ENCODE assay signal across 29 cellular contexts in genomic region chr13:30763786-30764440, GRCh38. TPM values are rescaled to one million over a fixed set of nuclear protein-coding genes. Genes with fewer than 3 reads are reported as not detected.
A peak's percentile ranks its signal among the peaks of the same experiment; 100 is the strongest.
DNase-seq lines count a peak whose midpoint lies in the region; ATAC-seq and TF ChIP-seq lines count a peak whose summit lies in the region.
"Had no signal": no experiment of that assay in that cellular context is flagged by ENCODE, and none has a peak within 500 bp of the region (broad histone marks: within the 10 kb centered on the region; RNA-seq: fewer than 3 reads in every experiment).

No MANE protein-coding gene starts in this region.

- H3K4me3 ChIP-seq in astrocyte of the spinal cord (ENCODE audit: low read depth, low read length) = no peak overlapping the region
- H3K4me3 ChIP-seq in fibroblast of mammary gland (ENCODE audit: control insufficient read depth, low read depth, low read length) = no peak overlapping the region
- H3K4me3 ChIP-seq: esophagus squamous epithelium, lung, SJCRH30, stomach, transverse colon had no signal

- ATAC-seq in GM18909 (IDR thresholded peaks at IDR 0.05; ENCODE audit: poor library complexity, unreplicated experiment) = no peak
- ATAC-seq: activated CD8-positive, alpha-beta memory T cell treated with anti-CD3 and anti-CD28 coated beads, Interleukin-2, amount 10 ng/mL, durations not matched to agents 7 days and 5 days; activated T-cell treated with anti-CD3 and anti-CD28 coated beads, Interleukin-2, amount 50 U/mL, for 72 hours; HCT116; T-cell had no signal

- no peak for TF ChIP-seq CTCF in astrocyte of the spinal cord (IDR thresholded peaks at IDR 0.05; ENCODE audit: low read depth, low read length)
- no peak for TF ChIP-seq CTCF in fibroblast of mammary gland (conservative IDR thresholded peaks at IDR 0.05; ENCODE audit: control insufficient read depth, insufficient read depth, low read depth, low read length)

- DNase-seq in A172 (ENCODE audit: low spot score) (peak; percentile 18), HCEC 1CT (peak; percentile 54), astrocyte of the spinal cord (ENCODE audit: low read depth, low spot score) (peak; percentile 20), fibroblast of mammary gland (ENCODE audit: low read depth) (peak; percentile 34), midbrain (lab: John Stamatoyannopoulos, UW) (no peak), HEK293T (ENCODE audit: extremely low spot score) (no peak), NAMALWA (ENCODE audit: low spot score) (no peak)
- DNase-seq: activated CD4-positive, CD25-positive, alpha-beta regulatory T cell; activated CD8-positive, alpha-beta memory T cell treated with anti-CD3 and anti-CD28 coated beads, Interleukin-2, amount 10 ng/mL, durations not matched to agents 7 days and 5 days; activated naive CD4-positive, alpha-beta T cell treated with anti-CD3 and anti-CD28 coated beads for 36 hours; activated T-cell treated with anti-CD3 and anti-CD28 coated beads, Interleukin-2, amount 50 U/mL, for 72 hours; amniotic stem cell; cortex of kidney; endodermal cell; esophagus squamous epithelium; NCI-H1092; NCI-H187 treated with DMSO at 0.1 percent for 48 hours; NCI-H2171 treated with DMSO at 0.1 percent for 48 hours; NCI-H526; SJCRH30; small intestine; stimulated activated CD8-positive, alpha-beta memory T cell treated with anti-CD3 and anti-CD28 coated beads, Interleukin-4, amount 100 ng/mL, for 48 hours; stomach; T-cell; transverse colon had no signal

- in situ Hi-C loops in astrocyte of the spinal cord (cut with HindIII; ENCODE audit: low sequenced_read_pairs) = no loop called here

- CTCF ChIA-PET in HEK293T (lab: Yijun Ruan, JAX) = no interaction called here

- POLR2A ChIA-PET in HEK293T (lab: Yijun Ruan, JAX) = no interaction called here

TF ChIP-seq in HEK293T, 16 proteins besides CTCF, POLR2A, EP300 and RAD21:
- TF ChIP-seq PKNOX1 (IDR thresholded peaks at IDR 0.05) (no peak), ELF4 (IDR thresholded peaks at IDR 0.05) (no peak), SP1 (IDR thresholded peaks at IDR 0.05) (no peak), BHLHE40 (IDR thresholded peaks at IDR 0.05; ENCODE audit: borderline replicate concordance) (no peak), TARDBP (IDR thresholded peaks at IDR 0.05) (no peak), ARNT (IDR thresholded peaks at IDR 0.05) (no peak), L3MBTL2 (conservative IDR thresholded peaks at IDR 0.05) (no peak), FOXA1 (IDR thresholded peaks at IDR 0.05) (no peak), FOXM1 (IDR thresholded peaks at IDR 0.05; ENCODE audit: borderline replicate concordance) (no peak), HDGF (IDR thresholded peaks at IDR 0.05; ENCODE audit: borderline replicate concordance) (no peak)

RNA-seq across cellular contexts. Expression of gene ALOX5AP, which starts 28.6 kb away (rescaled TPM):
- not detected in 2 replicates for total RNA-seq in A172 (2014; rRNA removed; shearing (Covaris generic))
- total RNA-seq: endodermal cell, osteocyte had no signal

Comparison
In these comparisons a context has a peak if more than half of its experiments do, and no peak if none do; other contexts are left out.
1. DNase-seq: peak in A172 (single experiment), HCEC 1CT (single experiment), astrocyte of the spinal cord (single experiment) and fibroblast of mammary gland (single experiment); none in midbrain (single experiment), HEK293T (single experiment) and NAMALWA (single experiment).